Comparison of ENCODE assay signal across 28 cellular contexts in genomic region chr1:244084763-244085162, GRCh38.
"Had no signal": no experiment of that assay in that cellular context is flagged by ENCODE, and none has a peak within 500 bp of the region (broad histone marks: within the 10 kb centered on the region; RNA-seq: fewer than 3 reads in every experiment).

No MANE protein-coding gene starts in this region.

- H3K4me2 ChIP-seq: hepatocyte had no signal

- H3K27me3 ChIP-seq: hepatocyte, ovary had no signal

- H3K36me3 ChIP-seq: esophagus squamous epithelium, ovary, thoracic aorta had no signal

- FAIRE-seq: urothelium cell line had no signal

- H3K4me1 ChIP-seq: esophagus squamous epithelium had no signal

- DNase-seq: activated CD4-positive, alpha-beta T cell treated with anti-CD3 and anti-CD28 coated beads for 4 hours; activated CD4-positive, alpha-beta T cell treated with anti-CD3 and anti-CD28 coated beads, Interleukin-2, amount 50 U/mL, for 48 hours; activated CD4-positive, CD25-positive, alpha-beta regulatory T cell; activated CD8-positive, alpha-beta memory T cell treated with anti-CD3 and anti-CD28 coated beads, Interleukin-2, amount 50 U/mL, for 4 hours; activated gamma-delta T cell; activated naive CD4-positive, alpha-beta T cell treated with anti-CD3 and anti-CD28 coated beads, Interleukin-2, amount 10 ng/mL, durations not matched to agents 7 days and 5 days; activated T-cell treated with anti-CD3 and anti-CD28 coated beads, Interleukin-2, amount 50 U/mL, for 1 hour; amniotic stem cell; caudate nucleus; cortex of kidney; esophagus squamous epithelium; foreskin melanocyte; islet precursor cell; left ventricle myocardium superior; naive B cell; ovary; retina; stimulated activated CD4-positive, alpha-beta T cell treated with anti-CD3 and anti-CD28 coated beads, Interleukin-12 subunit alpha, Interleukin-12 subunit beta, amount 100 ng/mL, for 4 hours; stimulated activated CD4-positive, alpha-beta T cell treated with anti-CD3 and anti-CD28 coated beads, Interleukin-4, amount 100 ng/mL, for 24 hours; T-helper 17 cell; T1000 had no signal

- H3K27ac ChIP-seq: epithelial cell of prostate, esophagus squamous epithelium, hepatocyte, ovary, skin epidermis, thoracic aorta had no signal

- H3K4me3 ChIP-seq: esophagus squamous epithelium, hepatocyte, ovary, skin epidermis, thoracic aorta had no signal

- H3K79me2 ChIP-seq: hepatocyte had no signal

- H2AFZ ChIP-seq: hepatocyte had no signal

- H3K9me3 ChIP-seq: esophagus squamous epithelium, ovary, thoracic aorta had no signal

- ATAC-seq: left ventricle myocardium superior; sciatic nerve; stimulated activated effector memory CD8-positive, alpha-beta T cell treated with anti-CD3 and anti-CD28 coated beads, Interleukin-12 subunit alpha, Interleukin-12 subunit beta, amount 100 ng/mL, for 72 hours; T-helper 17 cell had no signal
